Comparison of ENCODE assay signal across 9 cellular contexts in genomic region chr10:95694665-95695064, GRCh38. TPM values are rescaled to one million over a fixed set of nuclear protein-coding genes. Genes with fewer than 3 reads are reported as not detected.
DNase-seq lines count a peak whose midpoint lies in the region; ATAC-seq, FAIRE-seq and TF ChIP-seq lines count a peak whose summit lies in the region.
"Had no signal": no experiment of that assay in that cellular context is flagged by ENCODE, and none has a peak within 500 bp of the region (broad histone marks: within the 10 kb centered on the region; RNA-seq: fewer than 3 reads in every experiment).

No MANE protein-coding gene starts in this region.

- H3K27ac ChIP-seq in SK-N-SH (ENCODE audit: low read depth in 2 of 2, low read length in 1 of 2) (no peak overlapping the region), K562 (ENCODE audit: extremely low read depth, low read depth, low read length) (no peak overlapping the region), sigmoid colon (peak overlapping the region in 2 of 4 donors; percentile 39 to 58), substantia nigra (ENCODE audit: low read depth, low read length, poor library complexity, severe bottlenecking) (no peak overlapping the region)

- DNase-seq in SK-N-SH (no peak), NCI-H146 (lab: John Stamatoyannopoulos, UW) (peak; percentile 37), K562 (ENCODE audit: extremely low read depth in 1 of 4, low spot score in 3 of 4) (no peak), osteocyte (ENCODE audit: extremely low spot score, unreplicated experiment) (no peak), anterior cingulate cortex (lab: John Stamatoyannopoulos, UW) (no peak), sigmoid colon (no peak), substantia nigra (lab: John Stamatoyannopoulos, UW) (no peak)

- H3K4me1 ChIP-seq in SK-N-SH (ENCODE audit: control insufficient read depth in 1 of 2, insufficient read depth in 2 of 2, low read depth in 1 of 2, low read length in 1 of 2): peaks cover 5 to 7% of the 10 kb centered on the region in 2 experiments; a peak in 2 of 4 replicates
- peaks cover 0 to 2% of the 10 kb centered on the region in 2 experiments; a peak in 2 of 5 replicates for H3K4me1 ChIP-seq in K562 (replicated peaks in 1 of 2; ENCODE audit: control insufficient read depth in 2 of 2, insufficient read depth in 2 of 2, low read length in 2 of 2)
- H3K4me1 ChIP-seq in sigmoid colon: peaks cover 0 to 17% (median 15%) of the 10 kb centered on the region in 4 donors

- H3F3A ChIP-seq in SK-N-SH (replicated peaks; ENCODE audit: insufficient read depth): no peaks in the 10 kb centered on the region

- H3K4me2 ChIP-seq in SK-N-SH (no peak overlapping the region), K562 (ENCODE audit: insufficient read depth, low read length) (no peak overlapping the region)

- TF ChIP-seq CTCF in SK-N-SH (IDR thresholded peaks at IDR 0.05) (no peak), K562 (IDR thresholded peaks at IDR 0.05 in 2 of 3, conservative IDR thresholded peaks at IDR 0.05 in 1 of 3; ENCODE audit: insufficient read depth in 2 of 3, low read depth in 1 of 3, low read length in 3 of 3) (no peak), osteocyte (IDR thresholded peaks at IDR 0.05) (no peak), sigmoid colon (IDR thresholded peaks at IDR 0.05) (no peak)

- H3K27me3 Mint-ChIP-seq in osteocyte (ENCODE audit: unreplicated experiment): peaks cover 12% of the 10 kb centered on the region

- peaks cover 19% of the 10 kb centered on the region for H3K4me1 Mint-ChIP-seq in osteocyte (ENCODE audit: unreplicated experiment)

- H3K9me3 Mint-ChIP-seq in osteocyte (ENCODE audit: unreplicated experiment): no peaks in the 10 kb centered on the region

- H3K27me3 ChIP-seq in SK-N-SH (ENCODE audit: insufficient read depth): no peaks in the 10 kb centered on the region; the same call in 1 of the 2 replicates
- no peaks in the 10 kb centered on the region for H3K27me3 ChIP-seq in K562 (ENCODE audit: control insufficient read depth in 2 of 2, insufficient read depth in 2 of 2, low read length in 2 of 2)
- H3K27me3 ChIP-seq in sigmoid colon: no peaks in the 10 kb centered on the region
- H3K27me3 ChIP-seq: breast epithelium had no signal

- intact Hi-C loops in K562 (cut with micrococcal nuclease) (loop anchor here (1.0 to 5.0 kb wide), 4 partner anchors 34 to 170 kb away; no protein-coding TSS in a partner anchor), sigmoid colon (cut with DNase I) (loop anchor here (1.0 to 5.0 kb wide), 4 partner anchors 147 to 598 kb away; partner anchors contain the start of gene CC2D2B)

- TF ChIP-seq EP300 in SK-N-SH (IDR thresholded peaks at IDR 0.05; ENCODE audit: borderline replicate concordance in 1 of 2, low read depth in 1 of 2, low read length in 1 of 2) (no peak; a peak in 1 of 4 replicates), K562 (IDR thresholded peaks at IDR 0.05; ENCODE audit: low read length) (no peak), sigmoid colon (IDR thresholded peaks at IDR 0.05) (no peak)

- H3K4me3 Mint-ChIP-seq in osteocyte (ENCODE audit: unreplicated experiment): no peak overlapping the region

- H3K79me2 ChIP-seq in SK-N-SH (ENCODE audit: insufficient read depth) (peaks cover 33% of the 10 kb centered on the region), K562 (ENCODE audit: control insufficient read depth, insufficient read depth, low read length) (peaks cover 22% of the 10 kb centered on the region)

- no peaks in the 10 kb centered on the region for H3K9me1 ChIP-seq in K562 (ENCODE audit: control insufficient read depth, insufficient read depth, low read length)

- peak overlapping the region; percentile 45 for H3K27ac Mint-ChIP-seq in osteocyte (ENCODE audit: unreplicated experiment)

- H3K9me3 ChIP-seq in SK-N-SH (no peaks in the 10 kb centered on the region), K562 (replicated peaks; ENCODE audit: control insufficient read depth, insufficient read depth, low read depth, low read length) (0 out of 2 replicates have a peak, but pooled peaks cover 1% of the 10 kb centered on the region), sigmoid colon (no peaks in the 10 kb centered on the region)
- H3K9me3 ChIP-seq: breast epithelium had no signal

- H3K36me3 ChIP-seq in SK-N-SH (replicated peaks in 1 of 2; ENCODE audit: control insufficient read depth in 1 of 2, insufficient read depth in 2 of 2, low read length in 1 of 2): peaks cover 8 to 10% of the 10 kb centered on the region in 2 experiments
- H3K36me3 ChIP-seq in K562 (ENCODE audit: control insufficient read depth, insufficient read depth, low read length): peaks cover 29% of the 10 kb centered on the region; the same call in 2 of the 3 replicates
- peaks cover 0 to 20% (median 0%) of the 10 kb centered on the region in 4 donors for H3K36me3 ChIP-seq in sigmoid colon
- H3K36me3 ChIP-seq: breast epithelium had no signal

- CTCF ChIA-PET in SK-N-SH (lab: Yijun Ruan, JAX) (interaction anchor here (0.6 to 4.4 kb wide), 28 partner anchors 8 to 1360 kb away, joined by 3 to 50 read pairs (median 4); no protein-coding TSS in a partner anchor), K562 (lab: Yijun Ruan, JAX; ENCODE audit: low intra/inter-chr PET ratio) (interaction anchor here (0.6 to 3.2 kb wide), 5 partner anchors 12 to 170 kb away, joined by 3 to 21 read pairs (median 4); no protein-coding TSS in a partner anchor)

- no peak for FAIRE-seq in K562 (lab: Jason Lieb, UNC)

- BruUV-seq in K562 (replicated peaks; lab: Mats Ljungman, UMichigan): no TSS peak

- H3K9ac ChIP-seq in SK-N-SH (no peak overlapping the region), K562 (ENCODE audit: insufficient read depth in 1 of 2, low read depth in 2 of 2, low read length in 2 of 2) (no peak overlapping the region)

- TF ChIP-seq POLR2A in K562 (conservative IDR thresholded peaks at IDR 0.05) (no peak), sigmoid colon (IDR thresholded peaks at IDR 0.05) (no peak)

- in situ Hi-C loops in K562 (cut with MboI): loop anchor here (5.0 kb wide), 1 partner anchor 153 kb away; no protein-coding TSS in a partner anchor

- no peaks in the 10 kb centered on the region; the same call in 1 of the 2 replicates for H4K20me1 ChIP-seq in SK-N-SH (ENCODE audit: insufficient read depth)
- no peaks in the 10 kb centered on the region for H4K20me1 ChIP-seq in K562 (replicated peaks; ENCODE audit: control insufficient read depth, insufficient read depth, low read length)

- WGBS in SK-N-SH (ENCODE audit: low lambda C conversion rate): 91% methylated on average over 18 of the region's 18 CpGs
- WGBS in K562 (ENCODE audit: insufficient coverage, low coverage, missing lambda C conversion rate): 77% methylated on average over 13 of the region's 18 CpGs
- WGBS in sigmoid colon, 2 donors: 95 to 96% methylated on average over 18 of the region's 18 CpGs

- ATAC-seq in SK-N-SH treated with all-trans-retinoic acid at 6 μM for 48 hours: no peak
- no peak for ATAC-seq in K562

- H3K4me3 ChIP-seq in SK-N-SH (ENCODE audit: low read depth in 2 of 2, low read length in 1 of 2) (no peak overlapping the region), K562 (no peak overlapping the region), sigmoid colon (no peak overlapping the region)

- peaks cover 3% of the 10 kb centered on the region for H3K36me3 Mint-ChIP-seq in osteocyte (ENCODE audit: unreplicated experiment)

- TF ChIP-seq RAD21 in SK-N-SH (IDR thresholded peaks at IDR 0.05; ENCODE audit: low read length) (no peak), K562 (CRISPR knock-in tag; conservative IDR thresholded peaks at IDR 0.05 in 1 of 2, IDR thresholded peaks at IDR 0.05 in 1 of 2) (no peak)

- POLR2A ChIA-PET in SK-N-SH (lab: Yijun Ruan, JAX) (no interaction called here), K562 (lab: Yijun Ruan, JAX) (interaction anchor here (0.7 kb wide), 2 partner anchors 78 to 447 kb away, joined by 3 to 4 read pairs; no protein-coding TSS in a partner anchor)

- H2AFZ ChIP-seq in SK-N-SH (ENCODE audit: low read depth) (peak overlapping the region; percentile 64; the same call in 1 of the 2 replicates), K562 (ENCODE audit: low read depth, low read length) (peak overlapping the region; percentile 60)

- no peaks in the 10 kb centered on the region for H3K9me2 ChIP-seq in SK-N-SH

RNA-seq across cellular contexts. Expression of gene TCTN3, which starts 0.9 kb away (rescaled TPM):
- polyA plus RNA-seq in SK-N-SH (2012; rRNA removed): 39.5 and 59.4 TPM in 2 replicates
- 41.6 and 47.7 TPM in 2 replicates for polyA plus RNA-seq in SK-N-SH (2012; cell fraction: cytosol; rRNA removed)
- polyA plus RNA-seq in SK-N-SH (2012; cell fraction: nucleus; rRNA removed): 42.2 and 50.0 TPM in 2 replicates
- 35.6 and 41.6 TPM in 2 replicates for total RNA-seq in K562 (2011; cell fraction: chromatin; rRNA removed; ENCODE audit: low replicate concordance)
- 35.9 and 36.1 TPM in 2 replicates for total RNA-seq in K562 (2011; cell fraction: nucleolus; rRNA removed)
- total RNA-seq in K562 (2011; cell fraction: nucleoplasm; rRNA removed): 33.6 and 38.7 TPM in 2 replicates
- total RNA-seq in K562 (2014; rRNA removed): 10.4 and 17.4 TPM in 2 replicates
- 15.2 TPM in 2 replicates for total RNA-seq in K562 (2014; rRNA removed; fragmentation: Illumina TruSeq; extraction: Trizol)
- total RNA-seq in K562 (2015; rRNA removed; fragmentation: Illumina TruSeq; extraction: Trizol): 14.5 and 15.9 TPM in 2 replicates
- 17.1 and 19.8 TPM in 2 replicates for total RNA-seq in K562 (2021)
- polyA plus RNA-seq in K562 (2011; rRNA removed): 25.8 and 26.0 TPM in 2 replicates
- 25.1 and 28.4 TPM in 2 replicates for polyA plus RNA-seq in K562 (2011; cell fraction: cytosol; rRNA removed)
- polyA plus RNA-seq in K562 (2011; cell fraction: nucleus; rRNA removed): 25.5 and 28.7 TPM in 2 replicates
- polyA plus RNA-seq in K562 (2012): 13.6 and 17.2 TPM in 2 replicates
- polyA plus RNA-seq in K562 (2014; fragmentation: Illumina TruSeq; extraction: Trizol): 21.6 and 22.9 TPM in 2 replicates
- 10 to 100 TPM; 16.3 to 24.3 TPM for polyA plus RNA-seq in K562 (2014; fragmentation: Nextera tagmentation; extraction: Ambion mirVana)
- 12.6 and 17.3 TPM in 2 replicates for polyA plus RNA-seq in K562 (2014; rRNA removed)
- 24.1 and 28.6 TPM in 2 replicates for polyA minus RNA-seq in K562 (2011; rRNA and poly(A)+ RNA removed)
- 22.2 and 23.4 TPM in 2 replicates for polyA minus RNA-seq in K562 (2011; cell fraction: cytosol; rRNA and poly(A)+ RNA removed)
- 22.6 and 27.7 TPM in 2 replicates for polyA minus RNA-seq in K562 (2011; cell fraction: nucleus; rRNA and poly(A)+ RNA removed)
- total RNA-seq in osteocyte: 36.4 and 41.1 TPM in 2 replicates
- 10 to 100 TPM; 13.2 to 20.5 (median 16.7) TPM for total RNA-seq in sigmoid colon
- polyA plus RNA-seq in sigmoid colon: 10 to 100 TPM in 1 of 3 donors, 1 to 10 TPM in 2; 6.6 to 17.4 (median 8.6) TPM

RNA-seq across cellular contexts. Expression of gene ALDH18A1, which starts 38.2 kb away (rescaled TPM):
- polyA plus RNA-seq in SK-N-SH (2012; rRNA removed) (59.5 and 75.0 TPM in 2 replicates), K562 (2011; rRNA removed) (62.1 and 83.3 TPM in 2 replicates), K562 (2014; fragmentation: Illumina TruSeq; extraction: Trizol) (53.7 and 68.0 TPM in 2 replicates), K562 (2014; fragmentation: Nextera tagmentation; extraction: Ambion mirVana) (10 to 100 TPM; 12.0 to 25.9 TPM), K562 (2014; rRNA removed) (40.8 and 47.8 TPM in 2 replicates), sigmoid colon (10 to 100 TPM; 24.6 to 42.1 (median 26.8) TPM)
- 56.7 and 58.2 TPM in 2 replicates for polyA plus RNA-seq in SK-N-SH (2012; cell fraction: cytosol; rRNA removed)
- 45.0 and 71.3 TPM in 2 replicates for polyA plus RNA-seq in SK-N-SH (2012; cell fraction: nucleus; rRNA removed)
- 22.7 and 31.3 TPM in 2 replicates for total RNA-seq in K562 (2011; cell fraction: chromatin; rRNA removed; ENCODE audit: low replicate concordance)
- total RNA-seq in K562 (2011; cell fraction: nucleolus; rRNA removed): 22.3 and 28.0 TPM in 2 replicates
- total RNA-seq in K562 (2011; cell fraction: nucleoplasm; rRNA removed): 25.1 and 29.5 TPM in 2 replicates
- total RNA-seq in K562 (2014; rRNA removed) (43.8 and 49.6 TPM in 2 replicates), K562 (2014; rRNA removed; fragmentation: Illumina TruSeq; extraction: Trizol) (44.9 and 46.0 TPM in 2 replicates), K562 (2015; rRNA removed; fragmentation: Illumina TruSeq; extraction: Trizol) (41.3 and 42.4 TPM in 2 replicates), K562 (2021) (64.0 and 64.8 TPM in 2 replicates), osteocyte (97.3 and 111 TPM in 2 replicates), sigmoid colon (10 to 100 TPM; 17.1 to 25.1 (median 20.4) TPM)
- polyA plus RNA-seq in K562 (2011; cell fraction: cytosol; rRNA removed): 50.0 and 61.4 TPM in 2 replicates
- 127 and 162 TPM in 2 replicates for polyA plus RNA-seq in K562 (2011; cell fraction: nucleus; rRNA removed)
- 27.1 and 35.3 TPM in 2 replicates for polyA plus RNA-seq in K562 (2012)
- polyA minus RNA-seq in K562 (2011; rRNA and poly(A)+ RNA removed): 76.7 and 98.8 TPM in 2 replicates
- polyA minus RNA-seq in K562 (2011; cell fraction: cytosol; rRNA and poly(A)+ RNA removed): 42.9 and 46.0 TPM in 2 replicates
- 30.8 and 57.2 TPM in 2 replicates for polyA minus RNA-seq in K562 (2011; cell fraction: nucleus; rRNA and poly(A)+ RNA removed)
